In genomic region chr5:168648016-168648415, GRCh38 we compare ENCODE assay signal across 4 cellular contexts.
"Had no signal": no experiment of that assay in that cellular context is flagged by ENCODE, and none has a peak within 500 bp of the region (broad histone marks: within the 10 kb centered on the region; RNA-seq: fewer than 3 reads in every experiment).

No MANE protein-coding gene starts in this region.

- DNase-seq: H9, HCEC 1CT, IMR-90 had no signal

- H3K27ac Mint-ChIP-seq: GM23338, H9 had no signal

- H2AFZ ChIP-seq: GM23338 had no signal

- H3K4me2 ChIP-seq: GM23338 had no signal

- H3K4me3 ChIP-seq: GM23338 had no signal

- H3K4me3 Mint-ChIP-seq: GM23338, H9 had no signal

- H3K4me1 Mint-ChIP-seq: GM23338 had no signal
